In genomic region chrX:104335765-104336164, GRCh38 we compare ENCODE assay signal across 17 cellular contexts.
DNase-seq lines count a peak whose midpoint lies in the region; ATAC-seq and TF ChIP-seq lines count a peak whose summit lies in the region.
"Had no signal": no experiment of that assay in that cellular context is flagged by ENCODE, and none has a peak within 500 bp of the region (broad histone marks: within the 10 kb centered on the region; RNA-seq: fewer than 3 reads in every experiment).

No MANE protein-coding gene starts in this region.

- no peak overlapping the region for H3K4me2 ChIP-seq in GM23338
- H3K4me2 ChIP-seq: hepatocyte had no signal

- H3K4me3 ChIP-seq in brain microvascular endothelial cell (ENCODE audit: low read depth, low read length): no peak overlapping the region
- no peak overlapping the region for H3K4me3 ChIP-seq in GM23338
- H3K4me3 ChIP-seq: hepatocyte had no signal

- H3K9me3 Mint-ChIP-seq in osteocyte (ENCODE audit: unreplicated experiment) (peaks cover under 1% of the 10 kb centered on the region), GM23338 (no peaks in the 10 kb centered on the region)
- H3K9me3 Mint-ChIP-seq: activated CD4-positive, alpha-beta memory T cell treated with anti-CD3 and anti-CD28 coated beads for 36 hours; CD8-positive, alpha-beta T cell; stimulated activated naive CD8-positive, alpha-beta T cell treated with anti-CD3 and anti-CD28 coated beads, Interleukin-15, Interleukin-2, amounts not matched to agents 100 ng/mL and 50 ng/mL, for 24 hours had no signal

- no peaks in the 10 kb centered on the region for H4K20me1 ChIP-seq in GM23338 (replicated peaks; ENCODE audit: insufficient read depth)

- H3K36me3 Mint-ChIP-seq in osteocyte (ENCODE audit: unreplicated experiment) (no peaks in the 10 kb centered on the region), GM23338 (ENCODE audit: low read depth) (no peaks in the 10 kb centered on the region)
- H3K36me3 Mint-ChIP-seq: activated CD4-positive, alpha-beta memory T cell treated with anti-CD3 and anti-CD28 coated beads for 36 hours; CD8-positive, alpha-beta T cell had no signal

- H3K9me2 ChIP-seq in GM23338 (ENCODE audit: insufficient read depth): no peaks in the 10 kb centered on the region

- no peaks in the 10 kb centered on the region for H3K4me1 ChIP-seq in GM23338 (ENCODE audit: insufficient read depth)

- no peaks in the 10 kb centered on the region for H3F3A ChIP-seq in GM23338 (replicated peaks; ENCODE audit: low read depth)

- no peak overlapping the region for H3K4me3 Mint-ChIP-seq in osteocyte (ENCODE audit: unreplicated experiment)
- no peak overlapping the region for H3K4me3 Mint-ChIP-seq in GM23338
- H3K4me3 Mint-ChIP-seq: activated CD4-positive, alpha-beta memory T cell treated with anti-CD3 and anti-CD28 coated beads for 36 hours; CD8-positive, alpha-beta T cell; nephron progenitor cell; stimulated activated naive CD8-positive, alpha-beta T cell treated with anti-CD3 and anti-CD28 coated beads, Interleukin-15, Interleukin-2, amounts not matched to agents 100 ng/mL and 50 ng/mL, for 24 hours had no signal

- H3K27ac ChIP-seq in brain microvascular endothelial cell (peak overlapping the region; percentile 87), GM23338 (ENCODE audit: low read depth) (no peak overlapping the region)
- H3K27ac ChIP-seq: hepatocyte had no signal

- H3K36me3 ChIP-seq in brain microvascular endothelial cell (replicated peaks) (no peaks in the 10 kb centered on the region), GM23338 (ENCODE audit: insufficient read depth) (no peaks in the 10 kb centered on the region)

- DNase-seq in COLO829 (ENCODE audit: low spot score) (peak; percentile 42), M059J (ENCODE audit: low read depth) (peak; percentile 93), brain microvascular endothelial cell (peak; percentile 77), kidney tubule cell (ENCODE audit: low spot score) (peak; percentile 72), osteocyte (ENCODE audit: extremely low spot score, unreplicated experiment) (no peak), SIG-M5 (lab: John Stamatoyannopoulos, UW) (no peak), GM23338 (ENCODE audit: low spot score) (no peak), NCI-H526 (lab: John Stamatoyannopoulos, UW) (no peak)
- DNase-seq: activated CD4-positive, alpha-beta memory T cell treated with anti-CD3 and anti-CD28 coated beads for 36 hours; CD8-positive, alpha-beta T cell; NCI-H1417; NCI-H510A; nephron progenitor cell; RPMI8226 had no signal

- TF ChIP-seq CTCF in brain microvascular endothelial cell (IDR thresholded peaks at IDR 0.05; ENCODE audit: low read depth, low read length, missing control alignments) (no peak), osteocyte (IDR thresholded peaks at IDR 0.05) (no peak), GM23338 (conservative IDR thresholded peaks at IDR 0.05; ENCODE audit: low read depth in 2 of 2) (no peak)

- H3K4me1 Mint-ChIP-seq in osteocyte (ENCODE audit: unreplicated experiment) (peaks cover 10% of the 10 kb centered on the region), GM23338 (no peaks in the 10 kb centered on the region)
- H3K4me1 Mint-ChIP-seq: nephron progenitor cell had no signal

- no peaks in the 10 kb centered on the region for H3K79me2 ChIP-seq in GM23338 (replicated peaks; ENCODE audit: insufficient read depth)
- H3K79me2 ChIP-seq: hepatocyte had no signal

- H3K27me3 Mint-ChIP-seq in osteocyte (ENCODE audit: unreplicated experiment) (no peaks in the 10 kb centered on the region), GM23338 (ENCODE audit: insufficient read depth, low read depth, poor library complexity) (no peaks in the 10 kb centered on the region)
- H3K27me3 Mint-ChIP-seq: activated CD4-positive, alpha-beta memory T cell treated with anti-CD3 and anti-CD28 coated beads for 36 hours had no signal

- in situ Hi-C loops in brain microvascular endothelial cell (cut with HindIII; ENCODE audit: low pct_ligation_motif_present, low sequenced_read_pairs): no loop called here

- H2AFZ ChIP-seq in GM23338: no peak overlapping the region
- H2AFZ ChIP-seq: hepatocyte had no signal

- H3K27me3 ChIP-seq in brain microvascular endothelial cell (replicated peaks) (no peaks in the 10 kb centered on the region), GM23338 (ENCODE audit: insufficient read depth) (no peaks in the 10 kb centered on the region)
- H3K27me3 ChIP-seq: hepatocyte had no signal

- H3K27ac Mint-ChIP-seq in osteocyte (ENCODE audit: unreplicated experiment) (no peak overlapping the region), GM23338 (no peak overlapping the region)
- H3K27ac Mint-ChIP-seq: activated CD4-positive, alpha-beta memory T cell treated with anti-CD3 and anti-CD28 coated beads for 36 hours; CD8-positive, alpha-beta T cell; nephron progenitor cell; stimulated activated naive CD8-positive, alpha-beta T cell treated with anti-CD3 and anti-CD28 coated beads, Interleukin-15, Interleukin-2, amounts not matched to agents 100 ng/mL and 50 ng/mL, for 24 hours had no signal

- ATAC-seq in GM23338: no peak
- ATAC-seq: CD8-positive, alpha-beta T cell; sciatic nerve had no signal

TF ChIP-seq in GM23338, 12 proteins besides CTCF, POLR2A, EP300 and RAD21:
- no peak for TF ChIP-seq ZNF462 (CRISPR knock-in tag; IDR thresholded peaks at IDR 0.05)
- no peak for TF ChIP-seq ZNF114 (CRISPR knock-in tag; IDR thresholded peaks at IDR 0.05)
- no peak for TF ChIP-seq JUNB (IDR thresholded peaks at IDR 0.05; ENCODE audit: unreplicated experiment)
- no peak for TF ChIP-seq CREB1 (CRISPR knock-in tag; IDR thresholded peaks at IDR 0.05; ENCODE audit: low read depth)
- TF ChIP-seq ETS1 (IDR thresholded peaks at IDR 0.05): no peak

Comparison
In these comparisons a context has a peak if more than half of its experiments do, and no peak if none do; other contexts are left out.
1. DNase-seq: peak in COLO829 (single experiment), M059J (single experiment), brain microvascular endothelial cell (single experiment) and kidney tubule cell (single experiment); none in osteocyte (single experiment), SIG-M5 (single experiment), GM23338 (single experiment) and NCI-H526 (0 of 2).